Comparison of ENCODE assay signal across 16 cellular contexts in the genomic region with DNA sequence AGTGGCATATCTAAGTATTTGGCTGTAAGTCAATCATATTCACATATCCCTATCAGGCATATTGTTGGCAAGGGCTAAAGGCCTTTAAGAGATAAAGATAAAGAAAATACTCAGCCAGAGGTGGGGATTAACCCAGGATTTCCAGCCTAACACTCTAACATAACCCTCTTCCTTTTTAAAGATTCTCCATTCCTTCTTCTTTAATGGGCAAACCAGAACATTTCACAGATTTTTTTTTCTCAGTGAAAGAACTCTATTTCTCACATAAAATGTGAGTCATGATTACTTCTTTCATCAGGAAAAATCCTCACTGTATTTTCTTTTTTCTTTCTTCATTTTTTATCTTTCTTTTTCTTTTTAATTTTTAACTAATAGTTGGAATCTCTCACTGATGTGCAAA.
DNase-seq lines count a peak whose midpoint lies in the region; ATAC-seq and TF ChIP-seq lines count a peak whose summit lies in the region.
"Had no signal": no experiment of that assay in that cellular context is flagged by ENCODE, and none has a peak within 500 bp of the region (broad histone marks: within the 10 kb centered on the region; RNA-seq: fewer than 3 reads in every experiment).

No MANE protein-coding gene starts in this region.

- H3K27ac ChIP-seq in PC-9 (peak overlapping the region; percentile 85), esophagus squamous epithelium (peak overlapping the region in 3 of 4 donors; percentile 51 to 74 (median 66))
- H3K27ac ChIP-seq: neutrophil had no signal

- POLR2A ChIA-PET in PC-9 (lab: Charles Lee; ENCODE audit: unreplicated experiment) = interaction anchor here (1.6 kb wide), 1 partner anchor 11 kb away, joined by 5 read pairs; no protein-coding TSS in a partner anchor

- H3K4me3 ChIP-seq in AG10803 (ENCODE audit: low read length) (no peak overlapping the region), PC-9 (no peak overlapping the region), esophagus squamous epithelium (no peak overlapping the region)
- H3K4me3 ChIP-seq: GM23338, MG63 had no signal

- H3K27me3 ChIP-seq in PC-9 (ENCODE audit: insufficient read depth, low read depth) (no peaks in the 10 kb centered on the region), esophagus squamous epithelium (no peaks in the 10 kb centered on the region)
- H3K27me3 ChIP-seq: MG63, neutrophil had no signal

- TF ChIP-seq CTCF in AG10803 (conservative IDR thresholded peaks at IDR 0.05; ENCODE audit: low read length) = no peak
- TF ChIP-seq CTCF in PC-9 (conservative IDR thresholded peaks at IDR 0.05) = no peak
- no peak for TF ChIP-seq CTCF in esophagus squamous epithelium (IDR thresholded peaks at IDR 0.05)
- no peak for TF ChIP-seq CTCF in GM20000 (IDR thresholded peaks at IDR 0.05; ENCODE audit: extremely low read depth, missing control alignments)

- H3K9me2 ChIP-seq in PC-9 (ENCODE audit: insufficient read depth) = no peaks in the 10 kb centered on the region

- no peak for ATAC-seq in GM21737 (IDR thresholded peaks at IDR 0.05; ENCODE audit: unreplicated experiment)
- ATAC-seq: GM23338, left lobe of liver, WTC11 had no signal

- BruUV-seq in PC-9 (replicated peaks; lab: Mats Ljungman, UMichigan) = no TSS peak

- no peak overlapping the region for H2AFZ ChIP-seq in PC-9
- H2AFZ ChIP-seq: GM23338 had no signal

- H3K79me2 ChIP-seq in PC-9 (ENCODE audit: low read depth) = no peaks in the 10 kb centered on the region

- H3K36me3 ChIP-seq in PC-9 (ENCODE audit: low read depth) = peaks cover 5% of the 10 kb centered on the region; the same call in 1 of the 2 replicates
- peaks cover 0 to 15% (median 0%) of the 10 kb centered on the region in 3 donors for H3K36me3 ChIP-seq in esophagus squamous epithelium
- H3K36me3 ChIP-seq: MG63, neutrophil had no signal

- H3K4me1 ChIP-seq in PC-9 (replicated peaks; ENCODE audit: insufficient read depth) (peaks cover 37% of the 10 kb centered on the region), esophagus squamous epithelium (peaks cover 0 to 14% (median 5%) of the 10 kb centered on the region in 3 donors)

- peak overlapping the region; percentile 60 for H3K4me2 ChIP-seq in PC-9
- H3K4me2 ChIP-seq: GM23338 had no signal

- peaks cover 14% of the 10 kb centered on the region; the same call in 1 of the 2 replicates for H3F3A ChIP-seq in PC-9 (ENCODE audit: insufficient read depth, low read depth)

- no peaks in the 10 kb centered on the region for H4K20me1 ChIP-seq in PC-9 (ENCODE audit: insufficient read depth)

- H3K9me3 ChIP-seq in PC-9 (ENCODE audit: insufficient read depth, low read depth) (0 out of 2 replicates have a peak, but pooled peaks cover 4% of the 10 kb centered on the region), esophagus squamous epithelium (no peaks in the 10 kb centered on the region)
- H3K9me3 ChIP-seq: MG63, neutrophil had no signal

- CTCF ChIA-PET in PC-9 (lab: Charles Lee) = no interaction called here

- TF ChIP-seq POLR2A in esophagus squamous epithelium (IDR thresholded peaks at IDR 0.05) = no peak

- peak; percentile 49 for DNase-seq in AG10803 (ENCODE audit: low read depth)
- no peak for DNase-seq in PC-9
- DNase-seq in esophagus squamous epithelium (lab: John Stamatoyannopoulos, UW) = no peak
- DNase-seq in renal cortical epithelial cell (ENCODE audit: low read depth) = peak; percentile 28
- DNase-seq in GM20000 (ENCODE audit: low spot score) = no peak
- DNase-seq in amniotic stem cell (lab: John Stamatoyannopoulos, UW) = no peak
- DNase-seq in SKM-1 (lab: John Stamatoyannopoulos, UW; ENCODE audit: unreplicated experiment) = no peak
- DNase-seq: DND-41, glutamatergic neuron, NCI-H2107 had no signal

- intact Hi-C loops in PC-9 (cut with micrococcal nuclease; ENCODE audit: unreplicated experiment) = loop anchor here (10.0 kb wide), 1 partner anchor 539 kb away; no protein-coding TSS in a partner anchor
- intact Hi-C loops in esophagus squamous epithelium (cut with DNase I) = no loop called here

Comparison
In these comparisons a context has a peak if more than half of its experiments do, and no peak if none do; other contexts are left out.
1. DNase-seq: peak in AG10803 (single experiment) and renal cortical epithelial cell (single experiment); none in PC-9 (0 of 2), esophagus squamous epithelium (single experiment), GM20000 (single experiment), amniotic stem cell (single experiment) and SKM-1 (single experiment).